ENCODE assay signal across 8 cellular contexts in genomic region chr1:2337081-2337480, GRCh38.
"Had no signal": no experiment of that assay in that cellular context is flagged by ENCODE, and none has a peak within 500 bp of the region (broad histone marks: within the 10 kb centered on the region; RNA-seq: fewer than 3 reads in every experiment).

No MANE protein-coding gene starts in this region.

- DNase-seq: GM23248, GOT3, H7, H9, HCEC 1CT, HFFc6 had no signal

- H2AFZ ChIP-seq: GM23248, GM23338 had no signal

- H3K27ac ChIP-seq: GM23248 had no signal

- H3K36me3 ChIP-seq: HAP-1 had no signal

- H3K4me3 ChIP-seq: GM23248, GM23338, HAP-1 had no signal

- H3K9ac ChIP-seq: GM23248 had no signal

- H3K9me3 ChIP-seq: HAP-1 had no signal

- H3K4me2 ChIP-seq: GM23338 had no signal

- H3K4me1 ChIP-seq: HAP-1 had no signal
